Comparison of ENCODE assay signal across 21 cellular contexts in genomic region chr1:216388558-216388957, GRCh38. TPM values are rescaled to one million over a fixed set of nuclear protein-coding genes. Genes with fewer than 3 reads are reported as not detected.
"Had no signal": no experiment of that assay in that cellular context is flagged by ENCODE, and none has a peak within 500 bp of the region (broad histone marks: within the 10 kb centered on the region; RNA-seq: fewer than 3 reads in every experiment).

No MANE protein-coding gene starts in this region.

- H3K4me2 ChIP-seq: SK-N-SH had no signal

- H3K4me1 ChIP-seq: colonic mucosa, gastroesophageal sphincter, heart left ventricle, left lung, spleen had no signal

- H3K4me3 ChIP-seq: colonic mucosa, gastroesophageal sphincter, heart left ventricle, left lung, spleen had no signal

- H3K27me3 ChIP-seq: brain microvascular endothelial cell, colonic mucosa, gastroesophageal sphincter, heart left ventricle, left lung, spleen had no signal

- H3K9me3 ChIP-seq: colonic mucosa, gastroesophageal sphincter, heart left ventricle, left lung, SK-N-SH, spleen had no signal

- H3K9ac ChIP-seq: SK-N-SH had no signal

- ATAC-seq: activated CD8-positive, alpha-beta T cell treated with anti-CD3 and anti-CD28 coated beads, Interleukin-2, amount 10 ng/mL, durations not matched to agents 7 days and 5 days; activated naive CD8-positive, alpha-beta T cell treated with anti-CD3 and anti-CD28 coated beads, Interleukin-2, amount 50 U/mL, for 24 hours; activated T-cell treated with anti-CD3 and anti-CD28 coated beads, Interleukin-2, amount 50 U/mL, for 4 hours; esophagus mucosa; gastroesophageal sphincter; heart left ventricle; left lung; stimulated activated naive B cell treated with anti-CD40 and anti-IgM and Interleukin-4, amounts not matched to agents 10 μg/mL and 1 μg/mL and 100 μg/mL, for 72 hours; T-cell had no signal

- H3K9me2 ChIP-seq: SK-N-SH had no signal

- DNase-seq: activated CD4-positive, alpha-beta T cell treated with anti-CD3 and anti-CD28 coated beads, Interleukin-2, amount 10 ng/mL, durations not matched to agents 7 days and 5 days; activated CD4-positive, CD25-positive, alpha-beta regulatory T cell; activated CD8-positive, alpha-beta T cell treated with anti-CD3 and anti-CD28 coated beads, Interleukin-2, amount 10 ng/mL, durations not matched to agents 7 days and 5 days; activated naive CD4-positive, alpha-beta T cell treated with anti-CD3 and anti-CD28 coated beads for 36 hours; activated naive CD8-positive, alpha-beta T cell treated with anti-CD3 and anti-CD28 coated beads, Interleukin-2, amount 50 U/mL, for 24 hours; activated T-cell treated with anti-CD3 and anti-CD28 coated beads, Interleukin-2, amount 50 U/mL, for 4 hours; aorta; brain microvascular endothelial cell; central memory CD4-positive, alpha-beta T cell; colonic mucosa; heart left ventricle; left lung; mammary epithelial cell; SK-N-SH; spleen; stimulated activated naive B cell treated with anti-CD40 and anti-IgM and Interleukin-4, amounts not matched to agents 10 μg/mL and 1 μg/mL and 100 μg/mL, for 72 hours; T-cell had no signal

- H3K27ac ChIP-seq: brain microvascular endothelial cell, colonic mucosa, gastroesophageal sphincter, heart left ventricle, left lung, spleen had no signal

- H3K36me3 ChIP-seq: brain microvascular endothelial cell, colonic mucosa, gastroesophageal sphincter, heart left ventricle, left lung, spleen had no signal

RNA-seq across cellular contexts. Expression of gene USH2A, which starts 34.7 kb away (rescaled TPM):
- total RNA-seq: activated CD4-positive, alpha-beta T cell treated with anti-CD3 and anti-CD28 coated beads, Interleukin-2, amount 10 ng/mL, durations not matched to agents 7 days and 5 days; activated CD8-positive, alpha-beta T cell treated with anti-CD3 and anti-CD28 coated beads, Interleukin-2, amount 10 ng/mL, durations not matched to agents 7 days and 5 days; activated naive CD4-positive, alpha-beta T cell treated with anti-CD3 and anti-CD28 coated beads for 36 hours; activated T-cell treated with anti-CD3 and anti-CD28 coated beads, Interleukin-2, amount 50 U/mL, for 4 hours; aorta; esophagus mucosa; kidney epithelial cell; left lung; mammary epithelial cell; mononuclear cell; spleen; T-cell had no signal
- polyA plus RNA-seq: mammary epithelial cell had no signal
